ENCODE assay signal across 1 cellular context in the genomic region with DNA sequence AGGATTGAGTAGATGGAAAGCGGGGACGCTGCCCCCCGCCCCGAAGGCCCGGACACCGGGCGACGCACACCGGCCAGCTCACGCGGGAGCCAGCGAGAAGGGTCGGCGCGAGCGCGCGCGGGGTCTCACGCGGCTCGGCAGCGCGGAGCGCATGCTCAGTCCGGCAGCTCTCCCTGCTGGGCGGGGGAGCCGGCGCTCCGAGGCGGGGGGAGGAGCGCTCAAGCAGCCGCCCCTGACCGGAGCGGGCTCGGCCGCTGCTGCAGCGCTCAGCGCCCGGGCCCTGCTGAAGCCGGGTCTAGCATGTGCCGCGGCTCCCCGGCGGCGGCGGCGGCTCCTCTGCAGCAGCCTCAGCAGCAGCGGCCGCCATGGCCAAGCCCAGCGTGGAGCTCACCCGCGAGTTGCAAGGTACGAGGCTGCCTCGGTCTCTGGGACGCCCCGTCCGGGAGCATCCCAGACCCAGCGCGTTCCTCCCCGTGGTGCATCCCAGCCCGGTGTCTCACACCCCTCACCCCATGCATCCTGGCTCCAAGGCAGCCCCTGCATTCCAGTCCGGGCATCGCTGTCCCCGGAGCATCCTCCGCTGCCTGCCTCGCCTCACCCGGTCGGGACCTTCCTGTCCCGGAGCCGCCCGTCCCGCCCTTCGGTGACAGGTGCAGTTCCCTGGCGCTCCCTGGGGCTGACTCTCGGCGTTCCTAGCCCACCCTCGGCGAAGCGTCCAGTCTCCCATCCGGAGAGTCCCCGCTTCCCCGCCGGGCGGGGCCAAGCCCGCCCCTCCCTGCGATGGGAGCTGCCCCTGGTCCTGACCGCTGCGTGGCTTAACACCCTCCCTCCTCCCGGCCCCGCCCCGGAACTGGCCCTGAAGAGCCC.
TF ChIP-seq lines count a peak whose summit lies in the region.

A gene with protein sequence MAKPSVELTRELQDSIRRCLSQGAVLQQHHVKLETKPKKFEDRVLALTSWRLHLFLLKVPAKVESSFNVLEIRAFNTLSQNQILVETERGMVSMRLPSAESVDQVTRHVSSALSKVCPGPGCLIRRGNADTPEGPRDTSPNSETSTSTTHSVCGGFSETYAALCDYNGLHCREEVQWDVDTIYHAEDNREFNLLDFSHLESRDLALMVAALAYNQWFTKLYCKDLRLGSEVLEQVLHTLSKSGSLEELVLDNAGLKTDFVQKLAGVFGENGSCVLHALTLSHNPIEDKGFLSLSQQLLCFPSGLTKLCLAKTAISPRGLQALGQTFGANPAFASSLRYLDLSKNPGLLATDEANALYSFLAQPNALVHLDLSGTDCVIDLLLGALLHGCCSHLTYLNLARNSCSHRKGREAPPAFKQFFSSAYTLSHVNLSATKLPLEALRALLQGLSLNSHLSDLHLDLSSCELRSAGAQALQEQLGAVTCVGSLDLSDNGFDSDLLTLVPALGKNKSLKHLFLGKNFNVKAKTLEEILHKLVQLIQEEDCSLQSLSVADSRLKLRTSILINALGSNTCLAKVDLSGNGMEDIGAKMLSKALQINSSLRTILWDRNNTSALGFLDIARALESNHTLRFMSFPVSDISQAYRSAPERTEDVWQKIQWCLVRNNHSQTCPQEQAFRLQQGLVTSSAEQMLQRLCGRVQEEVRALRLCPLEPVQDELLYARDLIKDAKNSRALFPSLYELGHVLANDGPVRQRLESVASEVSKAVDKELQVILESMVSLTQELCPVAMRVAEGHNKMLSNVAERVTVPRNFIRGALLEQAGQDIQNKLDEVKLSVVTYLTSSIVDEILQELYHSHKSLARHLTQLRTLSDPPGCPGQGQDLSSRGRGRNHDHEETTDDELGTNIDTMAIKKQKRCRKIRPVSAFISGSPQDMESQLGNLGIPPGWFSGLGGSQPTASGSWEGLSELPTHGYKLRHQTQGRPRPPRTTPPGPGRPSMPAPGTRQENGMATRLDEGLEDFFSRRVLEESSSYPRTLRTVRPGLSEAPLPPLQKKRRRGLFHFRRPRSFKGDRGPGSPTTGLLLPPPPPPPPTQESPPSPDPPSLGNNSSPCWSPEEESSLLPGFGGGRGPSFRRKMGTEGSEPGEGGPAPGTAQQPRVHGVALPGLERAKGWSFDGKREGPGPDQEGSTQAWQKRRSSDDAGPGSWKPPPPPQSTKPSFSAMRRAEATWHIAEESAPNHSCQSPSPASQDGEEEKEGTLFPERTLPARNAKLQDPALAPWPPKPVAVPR (N-terminal part only) (plus strand): TSS at position 221 of the 867 bp plus-strand sequence. CDS start 145 bp downstream, at position 366.

TF ChIP-seq in GM23338, 12 proteins besides CTCF, POLR2A, EP300 and RAD21 (continued from another document):
- no peak for TF ChIP-seq JUNB (IDR thresholded peaks at IDR 0.05; ENCODE audit: unreplicated experiment)
- TF ChIP-seq, protein P1, sequence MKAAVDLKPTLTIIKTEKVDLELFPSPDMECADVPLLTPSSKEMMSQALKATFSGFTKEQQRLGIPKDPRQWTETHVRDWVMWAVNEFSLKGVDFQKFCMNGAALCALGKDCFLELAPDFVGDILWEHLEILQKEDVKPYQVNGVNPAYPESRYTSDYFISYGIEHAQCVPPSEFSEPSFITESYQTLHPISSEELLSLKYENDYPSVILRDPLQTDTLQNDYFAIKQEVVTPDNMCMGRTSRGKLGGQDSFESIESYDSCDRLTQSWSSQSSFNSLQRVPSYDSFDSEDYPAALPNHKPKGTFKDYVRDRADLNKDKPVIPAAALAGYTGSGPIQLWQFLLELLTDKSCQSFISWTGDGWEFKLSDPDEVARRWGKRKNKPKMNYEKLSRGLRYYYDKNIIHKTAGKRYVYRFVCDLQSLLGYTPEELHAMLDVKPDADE (IDR thresholded peaks at IDR 0.05) = no peak
